23 cellular contexts compared by ENCODE assay signal in the genomic region with DNA sequence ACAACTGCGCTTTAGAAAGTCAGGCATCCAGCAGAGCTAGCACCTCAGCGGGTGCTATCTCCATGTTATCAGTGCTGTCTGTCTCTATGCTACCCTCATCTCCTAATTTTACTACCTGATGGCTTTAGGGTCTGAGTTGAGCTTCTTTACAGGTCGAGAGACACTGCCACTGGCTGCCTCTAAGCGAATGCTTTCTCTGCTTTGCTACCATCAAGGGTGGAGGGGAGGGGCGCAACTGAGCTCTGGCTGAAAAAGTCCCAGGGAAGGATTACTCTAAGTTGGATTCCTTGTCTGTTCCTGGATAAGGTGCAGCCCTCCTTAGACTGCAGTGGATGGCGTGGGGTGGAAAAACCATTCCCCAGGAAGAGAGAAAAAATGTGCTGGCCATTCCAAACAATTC.
A peak's percentile ranks its signal among the peaks of the same experiment; 100 is the strongest.
DNase-seq lines count a peak whose midpoint lies in the region; ATAC-seq, FAIRE-seq and TF ChIP-seq lines count a peak whose summit lies in the region.
"Had no signal": no experiment of that assay in that cellular context is flagged by ENCODE, and none has a peak within 500 bp of the region (broad histone marks: within the 10 kb centered on the region; RNA-seq: fewer than 3 reads in every experiment).

No MANE protein-coding gene starts in this region.

- no peaks in the 10 kb centered on the region for H3K36me3 Mint-ChIP-seq in activated B cell treated with CpG ODN at 0.5 μM for 24 hours (ENCODE audit: low read depth)
- H3K36me3 Mint-ChIP-seq in activated naive CD8-positive, alpha-beta T cell treated with anti-CD3 and anti-CD28 coated beads for 36 hours: no peaks in the 10 kb centered on the region
- H3K36me3 Mint-ChIP-seq: natural killer cell had no signal

- H3K4me3 ChIP-seq in DOHH2 (ENCODE audit: low read length) (peak overlapping the region; percentile 21), right atrium auricular region (peak overlapping the region in 1 of 2 donors; percentile 24), osteoblast (ENCODE audit: insufficient read depth, low read length) (no peak overlapping the region), upper lobe of right lung (no peak overlapping the region)
- H3K4me3 ChIP-seq: lung, PC-9, SK-N-MC had no signal

- H3K79me2 ChIP-seq in DOHH2 (ENCODE audit: control insufficient read depth, low read length) (no peaks in the 10 kb centered on the region), osteoblast (ENCODE audit: insufficient read depth, low read length) (peaks cover 29% of the 10 kb centered on the region)

- H4K20me1 ChIP-seq in DOHH2 (ENCODE audit: control insufficient read depth, insufficient read depth, low read depth, low read length) (no peaks in the 10 kb centered on the region), osteoblast (ENCODE audit: insufficient read depth, low read length) (no peaks in the 10 kb centered on the region)

- H3K36me3 ChIP-seq in DOHH2 (ENCODE audit: control insufficient read depth, low read length): no peaks in the 10 kb centered on the region; the same call in 1 of the 2 replicates
- H3K36me3 ChIP-seq in right atrium auricular region: no peaks in the 10 kb centered on the region
- no peaks in the 10 kb centered on the region for H3K36me3 ChIP-seq in osteoblast (ENCODE audit: insufficient read depth, low read length)
- no peaks in the 10 kb centered on the region for H3K36me3 ChIP-seq in upper lobe of right lung

- peak overlapping the region; percentile 73 for H3K4me2 ChIP-seq in DOHH2 (ENCODE audit: low read length)
- peak overlapping the region; percentile 77 for H3K4me2 ChIP-seq in osteoblast (ENCODE audit: insufficient read depth, low read length)

- H3K4me1 ChIP-seq in DOHH2 (ENCODE audit: control insufficient read depth, low read length): peaks cover 61% of the 10 kb centered on the region
- peaks cover 0 to 36% of the 10 kb centered on the region in 2 donors for H3K4me1 ChIP-seq in right atrium auricular region
- peaks cover 7% of the 10 kb centered on the region for H3K4me1 ChIP-seq in osteoblast (ENCODE audit: insufficient read depth, low read length)
- H3K4me1 ChIP-seq in upper lobe of right lung: peaks cover 5% of the 10 kb centered on the region
- H3K4me1 ChIP-seq: foreskin keratinocyte had no signal

- H3K27me3 Mint-ChIP-seq in activated B cell treated with CpG ODN at 0.5 μM for 24 hours: no peaks in the 10 kb centered on the region
- peaks cover 3% of the 10 kb centered on the region for H3K27me3 Mint-ChIP-seq in activated naive CD8-positive, alpha-beta T cell treated with anti-CD3 and anti-CD28 coated beads for 36 hours

- no peaks in the 10 kb centered on the region for H3K9me3 ChIP-seq in DOHH2 (ENCODE audit: control insufficient read depth, insufficient read depth, low read length)
- no peaks in the 10 kb centered on the region for H3K9me3 ChIP-seq in right atrium auricular region
- H3K9me3 ChIP-seq in osteoblast (ENCODE audit: low read depth, low read length): no peaks in the 10 kb centered on the region
- no peaks in the 10 kb centered on the region for H3K9me3 ChIP-seq in upper lobe of right lung

- no peak overlapping the region for H2AFZ ChIP-seq in osteoblast (ENCODE audit: low read length)
- H2AFZ ChIP-seq: PC-9 had no signal

- H3K4me1 Mint-ChIP-seq in activated B cell treated with CpG ODN at 0.5 μM for 24 hours: peaks cover 52% of the 10 kb centered on the region
- peaks cover 2% of the 10 kb centered on the region for H3K4me1 Mint-ChIP-seq in activated naive CD8-positive, alpha-beta T cell treated with anti-CD3 and anti-CD28 coated beads for 36 hours
- H3K4me1 Mint-ChIP-seq: activated CD4-positive, alpha-beta T cell treated with anti-CD3 and anti-CD28 coated beads for 36 hours; natural killer cell had no signal

- no peaks in the 10 kb centered on the region for H3K9me2 ChIP-seq in DOHH2 (replicated peaks; ENCODE audit: control insufficient read depth, low read length)

- intact Hi-C loops in activated B cell treated with CpG ODN at 0.5 μM for 24 hours (cut with micrococcal nuclease) (no loop called here), upper lobe of right lung (cut with DNase I) (no loop called here)

- ATAC-seq in activated B cell treated with CpG ODN at 0.5 μM for 24 hours (ENCODE audit: low read depth) (no peak), upper lobe of right lung (no peak)
- ATAC-seq: activated CD4-positive, alpha-beta T cell treated with anti-CD3 and anti-CD28 coated beads for 36 hours; foreskin keratinocyte; natural killer cell had no signal

- FAIRE-seq in frontal cortex (lab: Jason Lieb, UNC): no peak

- no peaks in the 10 kb centered on the region for H3K9me3 Mint-ChIP-seq in activated B cell treated with CpG ODN at 0.5 μM for 24 hours
- no peaks in the 10 kb centered on the region for H3K9me3 Mint-ChIP-seq in activated naive CD8-positive, alpha-beta T cell treated with anti-CD3 and anti-CD28 coated beads for 36 hours

- peak overlapping the region; percentile 32 for H3K4me3 Mint-ChIP-seq in activated B cell treated with CpG ODN at 0.5 μM for 24 hours
- no peak overlapping the region for H3K4me3 Mint-ChIP-seq in activated naive CD8-positive, alpha-beta T cell treated with anti-CD3 and anti-CD28 coated beads for 36 hours
- H3K4me3 Mint-ChIP-seq: activated CD4-positive, alpha-beta T cell treated with anti-CD3 and anti-CD28 coated beads for 36 hours; stimulated activated naive CD8-positive, alpha-beta T cell treated with anti-CD3 and anti-CD28 coated beads, Interleukin-15, Interleukin-2, amounts not matched to agents 100 ng/mL and 50 ng/mL, for 24 hours had no signal

- CTCF ChIA-PET in activated B cell treated with CpG ODN at 0.5 μM for 24 hours (lab: Charles Lee): interaction anchor here (0.8 to 3.4 kb wide), 4 partner anchors 8 to 332 kb away, joined by 3 to 15 read pairs (median 9); no protein-coding TSS in a partner anchor

- H3F3A ChIP-seq in DOHH2 (ENCODE audit: control insufficient read depth, insufficient read depth): peaks cover 12% of the 10 kb centered on the region

- H3K27ac ChIP-seq in DOHH2 (ENCODE audit: low read depth, low read length): no peak overlapping the region
- peak overlapping the region; percentile 34 to 47 for H3K27ac ChIP-seq in right atrium auricular region
- H3K27ac ChIP-seq in osteoblast (ENCODE audit: low read depth, low read length): no peak overlapping the region
- no peak overlapping the region for H3K27ac ChIP-seq in upper lobe of right lung
- H3K27ac ChIP-seq: foreskin keratinocyte, PC-9 had no signal

- POLR2A ChIA-PET in activated B cell treated with CpG ODN at 0.5 μM for 24 hours (lab: Charles Lee): interaction anchor here (1.6 kb wide), 2 partner anchors 8 to 34 kb away, joined by 5 to 7 read pairs; no protein-coding TSS in a partner anchor

- DNase-seq in activated B cell treated with CpG ODN at 0.5 μM for 24 hours: no peak
- no peak for DNase-seq in right atrium auricular region (ENCODE audit: low spot score)
- DNase-seq in osteoblast (ENCODE audit: insufficient read length, low spot score, missing footprints): no peak
- DNase-seq in activated naive CD8-positive, alpha-beta T cell treated with anti-CD3 and anti-CD28 coated beads for 36 hours: no peak
- DNase-seq in upper lobe of right lung: no peak
- DNase-seq in NK-92 treated with Interleukin-12 subunit alpha and Interleukin-12 subunit beta, amount 100 ng/mL, for 24 hours (lab: John Stamatoyannopoulos, UW): no peak
- DNase-seq in frontal cortex (ENCODE audit: low spot score in 2 of 2): no peak
- DNase-seq: activated CD4-positive, alpha-beta T cell treated with anti-CD3 and anti-CD28 coated beads for 36 hours; activated CD8-positive, alpha-beta memory T cell treated with anti-CD3 and anti-CD28 coated beads, Interleukin-2, amount 50 U/mL, for 4 hours; activated gamma-delta T cell treated with Interleukin-2 at 50 U/mL for 16 hours; aorta; COR-L47; EL; foreskin keratinocyte; natural killer cell; NCI-H2081; NCI-H524 treated with DMSO at 0.1 percent for 48 hours; PC-9; T1000 had no signal

- TF ChIP-seq CTCF in DOHH2 (IDR thresholded peaks at IDR 0.05; ENCODE audit: low read depth, low read length, poor library complexity, severe bottlenecking) (no peak), activated B cell treated with CpG ODN at 0.5 μM for 24 hours (IDR thresholded peaks at IDR 0.05) (no peak), right atrium auricular region (IDR thresholded peaks at IDR 0.05) (no peak), osteoblast (IDR thresholded peaks at IDR 0.05; ENCODE audit: extremely low read depth, low read depth, low read length) (no peak), upper lobe of right lung (IDR thresholded peaks at IDR 0.05) (no peak)

- H3K27me3 ChIP-seq in DOHH2 (ENCODE audit: control insufficient read depth, low read length): no peaks in the 10 kb centered on the region
- no peaks in the 10 kb centered on the region for H3K27me3 ChIP-seq in right atrium auricular region
- no peaks in the 10 kb centered on the region for H3K27me3 ChIP-seq in osteoblast (ENCODE audit: insufficient read depth, low read length)
- no peaks in the 10 kb centered on the region for H3K27me3 ChIP-seq in upper lobe of right lung
- H3K27me3 ChIP-seq: foreskin keratinocyte had no signal

- no peak overlapping the region for H3K27ac Mint-ChIP-seq in activated B cell treated with CpG ODN at 0.5 μM for 24 hours
- H3K27ac Mint-ChIP-seq in activated naive CD8-positive, alpha-beta T cell treated with anti-CD3 and anti-CD28 coated beads for 36 hours: no peak overlapping the region
- H3K27ac Mint-ChIP-seq: activated CD4-positive, alpha-beta T cell treated with anti-CD3 and anti-CD28 coated beads for 36 hours; natural killer cell; stimulated activated naive CD8-positive, alpha-beta T cell treated with anti-CD3 and anti-CD28 coated beads, Interleukin-15, Interleukin-2, amounts not matched to agents 100 ng/mL and 50 ng/mL, for 24 hours had no signal

Comparison
In these comparisons a context has a peak if more than half of its experiments do, and no peak if none do; other contexts are left out.
1. H3K27ac ChIP-seq: peak in right atrium auricular region (2 of 2); none in DOHH2 (single experiment), osteoblast (single experiment) and upper lobe of right lung (single experiment).